ENCODE assay signal across 17 cellular contexts in genomic region chr2:42029639-42030195, GRCh38.
DNase-seq lines count a peak whose midpoint lies in the region; ATAC-seq lines count a peak whose summit lies in the region.
"Had no signal": no experiment of that assay in that cellular context is flagged by ENCODE, and none has a peak within 500 bp of the region (broad histone marks: within the 10 kb centered on the region; RNA-seq: fewer than 3 reads in every experiment).

No MANE protein-coding gene starts in this region.

- H3K27me3 ChIP-seq in neuron (ENCODE audit: insufficient read depth, low read length) (no peaks in the 10 kb centered on the region), HAP-1 (ENCODE audit: low read depth) (peaks cover 10% of the 10 kb centered on the region)
- H3K27me3 ChIP-seq: adrenal gland, left lung had no signal

- H3K9me3 ChIP-seq in neuron (ENCODE audit: low read length) (no peaks in the 10 kb centered on the region), HAP-1 (no peaks in the 10 kb centered on the region)
- H3K9me3 ChIP-seq: adrenal gland, left lung had no signal

- peak overlapping the region; percentile 59 for H2AFZ ChIP-seq in neuron (ENCODE audit: low read depth, low read length)

- ATAC-seq in GM18867 (IDR thresholded peaks at IDR 0.05; ENCODE audit: unreplicated experiment) = peak; percentile 35
- ATAC-seq in HG03378 (IDR thresholded peaks at IDR 0.05; ENCODE audit: unreplicated experiment) = peak; percentile 33
- ATAC-seq: HCT116, left lung had no signal

- DNase-seq in ecto neural progenitor cell (ENCODE audit: low spot score) (peak; percentile 58), hepatic stellate cell (ENCODE audit: low spot score) (no peak), HAP-1 (ENCODE audit: low spot score in 2 of 2) (no peak), NCI-H345 (lab: John Stamatoyannopoulos, UW) (no peak), NCI-H69 (lab: John Stamatoyannopoulos, UW) (no peak)
- DNase-seq: activated CD4-positive, alpha-beta T cell treated with anti-CD3 and anti-CD28 coated beads for 1 hour; activated effector memory CD4-positive, alpha-beta T cell treated with Interleukin-2 at 50 U/mL for 16 hours; adrenal gland; COR-L47; left lung; NCI-H2029 treated with DMSO at 0.1 percent for 48 hours; stimulated activated CD4-positive, alpha-beta T cell treated with anti-CD3 and anti-CD28 coated beads, Interleukin-4, amount 100 ng/mL, for 4 hours; stimulated activated CD8-positive, alpha-beta memory T cell treated with anti-CD3 and anti-CD28 coated beads, Interleukin-4, amount 100 ng/mL, for 48 hours had no signal

- in situ Hi-C loops in HAP-1 (cut with MboI; ENCODE audit: low sequenced_read_pairs) = no loop called here

- H3K4me1 ChIP-seq in neuron (ENCODE audit: insufficient read depth, low read length) (peaks cover 46% of the 10 kb centered on the region), HAP-1 (no peaks in the 10 kb centered on the region)

- H3K4me3 ChIP-seq in neuron (ENCODE audit: low read length) = no peak overlapping the region
- H3K4me3 ChIP-seq in HAP-1 = no peak overlapping the region
- H3K4me3 ChIP-seq: adrenal gland, left lung had no signal

- H3K36me3 ChIP-seq in neuron (ENCODE audit: insufficient read depth, low read length) = no peaks in the 10 kb centered on the region
- H3K36me3 ChIP-seq in HAP-1 (replicated peaks) = no peaks in the 10 kb centered on the region
- H3K36me3 ChIP-seq: adrenal gland, left lung had no signal
